Comparison of ENCODE assay signal across 8 cellular contexts in genomic region chr14:100305446-100306255, GRCh38. TPM values are rescaled to one million over a fixed set of nuclear protein-coding genes. Genes with fewer than 3 reads are reported as not detected.
DNase-seq lines count a peak whose midpoint lies in the region; ATAC-seq and TF ChIP-seq lines count a peak whose summit lies in the region.

No MANE protein-coding gene starts in this region.

- H3K4me1 Mint-ChIP-seq in activated CD4-positive, alpha-beta memory T cell treated with anti-CD3 and anti-CD28 coated beads for 36 hours (ENCODE audit: low read depth), result peaks cover 10% of the 10 kb centered on the region
- peaks cover 27% of the 10 kb centered on the region for H3K4me1 Mint-ChIP-seq in endodermal cell
- H3K4me1 Mint-ChIP-seq in naive thymus-derived CD4-positive, alpha-beta T cell, result peaks cover 0 to 24% (median 10%) of the 10 kb centered on the region in 7 donors

- H3K9me3 Mint-ChIP-seq in activated CD4-positive, alpha-beta memory T cell treated with anti-CD3 and anti-CD28 coated beads for 36 hours, result no peaks in the 10 kb centered on the region
- H3K9me3 Mint-ChIP-seq in endodermal cell, result no peaks in the 10 kb centered on the region
- no peaks in the 10 kb centered on the region for H3K9me3 Mint-ChIP-seq in naive thymus-derived CD4-positive, alpha-beta T cell

- H3K4me3 ChIP-seq in endodermal cell (ENCODE audit: low read length), result peak overlapping the region; percentile 96
- H3K4me3 ChIP-seq in naive thymus-derived CD4-positive, alpha-beta T cell (ENCODE audit: low read length), result peak overlapping the region; percentile 59
- peak overlapping the region; percentile 80 for H3K4me3 ChIP-seq in tibial artery

- POLR2A ChIA-PET in activated CD4-positive, alpha-beta memory T cell treated with anti-CD3 and anti-CD28 coated beads for 36 hours (lab: Charles Lee), result no interaction called here
- POLR2A ChIA-PET in naive thymus-derived CD4-positive, alpha-beta T cell (lab: Charles Lee), result interaction anchor here (0.6 kb wide), 1 partner anchor 334 kb away, joined by 3 read pairs; no protein-coding TSS in a partner anchor

- intact Hi-C loops in activated CD4-positive, alpha-beta memory T cell treated with anti-CD3 and anti-CD28 coated beads for 36 hours (cut with micrococcal nuclease), result loop anchor here (1.0 to 10.0 kb wide), 2 partner anchors 72 to 339 kb away; no protein-coding TSS in a partner anchor
- intact Hi-C loops in naive thymus-derived CD4-positive, alpha-beta T cell (cut with micrococcal nuclease), result loop anchor here (2.0 to 10.0 kb wide), 7 partner anchors 13 to 821 kb away; partner anchors contain the start of genes WDR25 (in 2 of the 2), CCNK (in 1 of the 2) and SETD3 (in 1 of the 2)
- intact Hi-C loops in tibial artery (cut with DNase I; ENCODE audit: low total_unique reads), result loop anchor here (5.0 kb wide), 2 partner anchors 63 to 72 kb away; partner anchors contain the start of gene WDR25

- DNase-seq in Daoy (ENCODE audit: low read depth) (peak; percentile 72), endodermal cell (peak; percentile 78), tibial artery (peak in 1 of 2 donors; percentile 77), NOMO-1 treated with dmso at 0.1 percent for 144 hours (lab: John Stamatoyannopoulos, UW; ENCODE audit: unreplicated experiment) (no peak)
- DNase-seq in activated CD4-positive, alpha-beta memory T cell treated with anti-CD3 and anti-CD28 coated beads for 36 hours, result peak; percentile 33
- peak in 4 of 9 donors; percentile 21 to 54 (median 34) for DNase-seq in naive thymus-derived CD4-positive, alpha-beta T cell

- no peak overlapping the region for H3K27ac Mint-ChIP-seq in activated CD4-positive, alpha-beta memory T cell treated with anti-CD3 and anti-CD28 coated beads for 36 hours
- peak overlapping the region; percentile 94 for H3K27ac Mint-ChIP-seq in endodermal cell
- H3K27ac Mint-ChIP-seq in naive thymus-derived CD4-positive, alpha-beta T cell, result peak overlapping the region in 3 of 9 donors; percentile 49 to 81 (median 51)

- peak overlapping the region; percentile 70 for H3K4me3 Mint-ChIP-seq in activated CD4-positive, alpha-beta memory T cell treated with anti-CD3 and anti-CD28 coated beads for 36 hours
- H3K4me3 Mint-ChIP-seq in endodermal cell, result peak overlapping the region; percentile 91
- peak overlapping the region; percentile 83 to 95 (median 88) for H3K4me3 Mint-ChIP-seq in naive thymus-derived CD4-positive, alpha-beta T cell

- 0 to 1% methylated on average over 33 to 80 of the region's 80 CpGs for WGBS in endodermal cell (ENCODE audit: insufficient coverage in 1 of 2, insufficient read length in 1 of 2), 2 experiments

- TF ChIP-seq CTCF in endodermal cell (conservative IDR thresholded peaks at IDR 0.05) (no peak), tibial artery (IDR thresholded peaks at IDR 0.05) (no peak)

- no peaks in the 10 kb centered on the region for H3K27me3 ChIP-seq in endodermal cell (ENCODE audit: control insufficient read depth, insufficient read depth, low read length, poor library complexity, severe bottlenecking)
- no peaks in the 10 kb centered on the region for H3K27me3 ChIP-seq in naive thymus-derived CD4-positive, alpha-beta T cell (ENCODE audit: control insufficient read depth in 2 of 2, insufficient read depth in 2 of 2, low read length in 2 of 2)
- no peaks in the 10 kb centered on the region for H3K27me3 ChIP-seq in tibial artery

- CTCF ChIA-PET in activated CD4-positive, alpha-beta memory T cell treated with anti-CD3 and anti-CD28 coated beads for 36 hours (lab: Charles Lee), result no interaction called here
- CTCF ChIA-PET in naive thymus-derived CD4-positive, alpha-beta T cell (lab: Charles Lee), result interaction anchor here (0.6 kb wide), 1 partner anchor 61 kb away, joined by 3 read pairs; no protein-coding TSS in a partner anchor

- no peaks in the 10 kb centered on the region for H3K36me3 Mint-ChIP-seq in activated CD4-positive, alpha-beta memory T cell treated with anti-CD3 and anti-CD28 coated beads for 36 hours
- peaks cover 15% of the 10 kb centered on the region for H3K36me3 Mint-ChIP-seq in endodermal cell (ENCODE audit: low read depth)
- H3K36me3 Mint-ChIP-seq in naive thymus-derived CD4-positive, alpha-beta T cell, result no peaks in the 10 kb centered on the region

- peak; percentile 1 for ATAC-seq in HG03108 (IDR thresholded peaks at IDR 0.05; ENCODE audit: unreplicated experiment)
- peak; percentile 6 for ATAC-seq in naive thymus-derived CD4-positive, alpha-beta T cell
- ATAC-seq in HG02623 (IDR thresholded peaks at IDR 0.05; ENCODE audit: unreplicated experiment), result no peak

- H3K36me3 ChIP-seq in endodermal cell (ENCODE audit: control insufficient read depth, insufficient read depth, low read length) (peaks cover 23% of the 10 kb centered on the region), tibial artery (no peaks in the 10 kb centered on the region)
- no peaks in the 10 kb centered on the region for H3K36me3 ChIP-seq in naive thymus-derived CD4-positive, alpha-beta T cell (ENCODE audit: control insufficient read depth in 2 of 3, insufficient read depth in 3 of 3, low read length in 3 of 3)

- H3K9me3 ChIP-seq in endodermal cell (ENCODE audit: control insufficient read depth, low read length) (no peaks in the 10 kb centered on the region), tibial artery (no peaks in the 10 kb centered on the region)
- no peaks in the 10 kb centered on the region for H3K9me3 ChIP-seq in naive thymus-derived CD4-positive, alpha-beta T cell (ENCODE audit: control insufficient read depth in 2 of 3, low read length in 3 of 3)

- H3K27me3 Mint-ChIP-seq in activated CD4-positive, alpha-beta memory T cell treated with anti-CD3 and anti-CD28 coated beads for 36 hours, result peaks cover 6% of the 10 kb centered on the region
- H3K27me3 Mint-ChIP-seq in endodermal cell (ENCODE audit: insufficient read depth), result no peaks in the 10 kb centered on the region
- H3K27me3 Mint-ChIP-seq in naive thymus-derived CD4-positive, alpha-beta T cell, result peaks cover 0 to 34% (median 0%) of the 10 kb centered on the region in 5 donors

- peaks cover 20% of the 10 kb centered on the region for H3K4me1 ChIP-seq in endodermal cell (ENCODE audit: control insufficient read depth, insufficient read depth, low read length)
- H3K4me1 ChIP-seq in naive thymus-derived CD4-positive, alpha-beta T cell (ENCODE audit: control insufficient read depth in 2 of 2, insufficient read depth in 2 of 2, low read length in 2 of 2), result peaks cover 4 to 7% of the 10 kb centered on the region in 2 donors
- peaks cover 0 to 41% (median 27%) of the 10 kb centered on the region in 4 donors for H3K4me1 ChIP-seq in tibial artery

- H3K9ac ChIP-seq in endodermal cell (ENCODE audit: extremely low read depth, low read length, poor library complexity, severe bottlenecking), result peak overlapping the region; percentile 73

- H3K27ac ChIP-seq in endodermal cell (ENCODE audit: low read depth, low read length) (no peak overlapping the region), tibial artery (peak overlapping the region; percentile 73 to 79)
- H3K27ac ChIP-seq in naive thymus-derived CD4-positive, alpha-beta T cell (ENCODE audit: low read depth, low read length), result peak overlapping the region; percentile 51

RNA-seq across cellular contexts. Expression of gene SLC25A29, which starts 0.6 kb away (rescaled TPM):
- total RNA-seq in Daoy (2014; rRNA removed; shearing (Covaris generic)), result 30.7 and 34.7 TPM in 2 replicates
- total RNA-seq in activated CD4-positive, alpha-beta memory T cell treated with anti-CD3 and anti-CD28 coated beads for 36 hours, result 10 to 100 TPM; 14.9 to 15.7 TPM
- 100 to 1,000 TPM; 234 to 263 TPM for total RNA-seq in endodermal cell
- polyA plus RNA-seq in endodermal cell (2013, experiment 1 of 2), result 114 TPM
- 95.7 TPM for polyA plus RNA-seq in endodermal cell (2013, experiment 2 of 2)
- 10 to 100 TPM in 3 of 5 experiments, 1 to 10 TPM in 2; 5.9 to 25.6 (median 10.4) TPM for total RNA-seq in naive thymus-derived CD4-positive, alpha-beta T cell
- polyA plus RNA-seq in naive thymus-derived CD4-positive, alpha-beta T cell, result 1 to 10 TPM in 1 of 2 donors, under 1 TPM in 1; 0.38 to 5.3 TPM

RNA-seq across cellular contexts. Expression of gene SLC25A47, which starts 17.5 kb away (rescaled TPM):
- not detected in 2 replicates for total RNA-seq in Daoy (2014; rRNA removed; shearing (Covaris generic))
- total RNA-seq in activated CD4-positive, alpha-beta memory T cell treated with anti-CD3 and anti-CD28 coated beads for 36 hours, result not detected
- total RNA-seq in endodermal cell, result not detected
- not detected for polyA plus RNA-seq in endodermal cell (2013, experiment 1 of 2)
- polyA plus RNA-seq in endodermal cell (2013, experiment 2 of 2), result not detected
- total RNA-seq in naive thymus-derived CD4-positive, alpha-beta T cell, result not detected
- polyA plus RNA-seq in naive thymus-derived CD4-positive, alpha-beta T cell, result not detected
